Comparison of ENCODE assay signal across 1 cellular context in genomic region chr6:129195666-129196065, GRCh38.
TF ChIP-seq lines count a peak whose summit lies in the region.

No MANE protein-coding gene starts in this region.

TF ChIP-seq in H1, 55 proteins besides CTCF, POLR2A, EP300 and RAD21:
- no peak for TF ChIP-seq TAF1 (IDR thresholded peaks at IDR 0.05; ENCODE audit: low read depth, low read length)
- TF ChIP-seq SP2 (IDR thresholded peaks at IDR 0.05; ENCODE audit: low read length) = no peak
- TF ChIP-seq CBX5 (IDR thresholded peaks at IDR 0.05; ENCODE audit: low read depth, low read length) = no peak
- no peak for TF ChIP-seq PHF8 (conservative IDR thresholded peaks at IDR 0.05; ENCODE audit: low read depth, low read length)
- TF ChIP-seq GABPA (IDR thresholded peaks at IDR 0.05; ENCODE audit: borderline replicate concordance, insufficient read depth, low read length) = no peak
- no peak for TF ChIP-seq SP4 (IDR thresholded peaks at IDR 0.05; ENCODE audit: low read length)
- TF ChIP-seq MAFK (IDR thresholded peaks at IDR 0.05; ENCODE audit: low read depth, low read length) = no peak
